ENCODE assay signal across 2 cellular contexts in genomic region chr18:7626175-7626921, GRCh38.
TF ChIP-seq lines count a peak whose summit lies in the region.

No MANE protein-coding gene starts in this region.

TF ChIP-seq in IMR-90, 13 proteins besides CTCF, POLR2A, EP300 and RAD21:
- TF ChIP-seq RFX5 (IDR thresholded peaks at IDR 0.05; ENCODE audit: low read depth, low read length), result no peak
- TF ChIP-seq FOS (IDR thresholded peaks at IDR 0.05; ENCODE audit: low read depth, low read length), result no peak
- TF ChIP-seq RCOR1 (IDR thresholded peaks at IDR 0.05; ENCODE audit: insufficient replicate concordance, low read length), result no peak
- no peak for TF ChIP-seq NFE2L2 (IDR thresholded peaks at IDR 0.05; ENCODE audit: low read depth, low read length)
- TF ChIP-seq, protein P1, sequence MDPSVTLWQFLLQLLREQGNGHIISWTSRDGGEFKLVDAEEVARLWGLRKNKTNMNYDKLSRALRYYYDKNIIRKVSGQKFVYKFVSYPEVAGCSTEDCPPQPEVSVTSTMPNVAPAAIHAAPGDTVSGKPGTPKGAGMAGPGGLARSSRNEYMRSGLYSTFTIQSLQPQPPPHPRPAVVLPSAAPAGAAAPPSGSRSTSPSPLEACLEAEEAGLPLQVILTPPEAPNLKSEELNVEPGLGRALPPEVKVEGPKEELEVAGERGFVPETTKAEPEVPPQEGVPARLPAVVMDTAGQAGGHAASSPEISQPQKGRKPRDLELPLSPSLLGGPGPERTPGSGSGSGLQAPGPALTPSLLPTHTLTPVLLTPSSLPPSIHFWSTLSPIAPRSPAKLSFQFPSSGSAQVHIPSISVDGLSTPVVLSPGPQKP (IDR thresholded peaks at IDR 0.05; ENCODE audit: borderline replicate concordance, low read depth, low read length), result no peak
- TF ChIP-seq, protein P2, sequence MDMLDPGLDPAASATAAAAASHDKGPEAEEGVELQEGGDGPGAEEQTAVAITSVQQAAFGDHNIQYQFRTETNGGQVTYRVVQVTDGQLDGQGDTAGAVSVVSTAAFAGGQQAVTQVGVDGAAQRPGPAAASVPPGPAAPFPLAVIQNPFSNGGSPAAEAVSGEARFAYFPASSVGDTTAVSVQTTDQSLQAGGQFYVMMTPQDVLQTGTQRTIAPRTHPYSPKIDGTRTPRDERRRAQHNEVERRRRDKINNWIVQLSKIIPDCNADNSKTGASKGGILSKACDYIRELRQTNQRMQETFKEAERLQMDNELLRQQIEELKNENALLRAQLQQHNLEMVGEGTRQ (IDR thresholded peaks at IDR 0.05; ENCODE audit: low read depth, low read length), result no peak

TF ChIP-seq in HepG2, 621 proteins besides CTCF, POLR2A, EP300 and RAD21 (continues in another document):
- TF ChIP-seq, protein P3, sequence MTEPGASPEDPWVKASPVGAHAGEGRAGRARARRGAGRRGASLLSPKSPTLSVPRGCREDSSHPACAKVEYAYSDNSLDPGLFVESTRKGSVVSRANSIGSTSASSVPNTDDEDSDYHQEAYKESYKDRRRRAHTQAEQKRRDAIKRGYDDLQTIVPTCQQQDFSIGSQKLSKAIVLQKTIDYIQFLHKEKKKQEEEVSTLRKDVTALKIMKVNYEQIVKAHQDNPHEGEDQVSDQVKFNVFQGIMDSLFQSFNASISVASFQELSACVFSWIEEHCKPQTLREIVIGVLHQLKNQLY (CRISPR knock-in tag; IDR thresholded peaks at IDR 0.05), result no peak
- TF ChIP-seq CBX2 (IDR thresholded peaks at IDR 0.05; ENCODE audit: low read depth, low read length), result no peak
- TF ChIP-seq CBX2 (CRISPR knock-in tag; IDR thresholded peaks at IDR 0.05; ENCODE audit: low read depth), result no peak
- TF ChIP-seq KLF6 (CRISPR knock-in tag; IDR thresholded peaks at IDR 0.05), result 0 out of 2 replicates have a peak, but pooled peaks have one; percentile 34
- no peak for TF ChIP-seq KLF12 (CRISPR knock-in tag; IDR thresholded peaks at IDR 0.05; ENCODE audit: borderline replicate concordance)
- TF ChIP-seq, protein P4, sequence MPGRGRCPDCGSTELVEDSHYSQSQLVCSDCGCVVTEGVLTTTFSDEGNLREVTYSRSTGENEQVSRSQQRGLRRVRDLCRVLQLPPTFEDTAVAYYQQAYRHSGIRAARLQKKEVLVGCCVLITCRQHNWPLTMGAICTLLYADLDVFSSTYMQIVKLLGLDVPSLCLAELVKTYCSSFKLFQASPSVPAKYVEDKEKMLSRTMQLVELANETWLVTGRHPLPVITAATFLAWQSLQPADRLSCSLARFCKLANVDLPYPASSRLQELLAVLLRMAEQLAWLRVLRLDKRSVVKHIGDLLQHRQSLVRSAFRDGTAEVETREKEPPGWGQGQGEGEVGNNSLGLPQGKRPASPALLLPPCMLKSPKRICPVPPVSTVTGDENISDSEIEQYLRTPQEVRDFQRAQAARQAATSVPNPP (CRISPR knock-in tag; IDR thresholded peaks at IDR 0.05), result no peak
- peak; percentile 56 for TF ChIP-seq MED1 (CRISPR knock-in tag; IDR thresholded peaks at IDR 0.05)
- peak; percentile 75; the same call in 1 of the 2 replicates for TF ChIP-seq ZBTB10 (CRISPR knock-in tag; IDR thresholded peaks at IDR 0.05; ENCODE audit: borderline replicate concordance)
- TF ChIP-seq ZMAT3 (CRISPR knock-in tag; conservative IDR thresholded peaks at IDR 0.05), result no peak
- TF ChIP-seq RFXAP (CRISPR knock-in tag; IDR thresholded peaks at IDR 0.05; ENCODE audit: borderline replicate concordance), result no peak
- TF ChIP-seq HNF4A (CRISPR knock-in tag; IDR thresholded peaks at IDR 0.05), result peak; percentile 81
- TF ChIP-seq DNMT3B (CRISPR knock-in tag; conservative IDR thresholded peaks at IDR 0.05), result peak; percentile 32; the same call in 1 of the 2 replicates
- TF ChIP-seq, protein P5, sequence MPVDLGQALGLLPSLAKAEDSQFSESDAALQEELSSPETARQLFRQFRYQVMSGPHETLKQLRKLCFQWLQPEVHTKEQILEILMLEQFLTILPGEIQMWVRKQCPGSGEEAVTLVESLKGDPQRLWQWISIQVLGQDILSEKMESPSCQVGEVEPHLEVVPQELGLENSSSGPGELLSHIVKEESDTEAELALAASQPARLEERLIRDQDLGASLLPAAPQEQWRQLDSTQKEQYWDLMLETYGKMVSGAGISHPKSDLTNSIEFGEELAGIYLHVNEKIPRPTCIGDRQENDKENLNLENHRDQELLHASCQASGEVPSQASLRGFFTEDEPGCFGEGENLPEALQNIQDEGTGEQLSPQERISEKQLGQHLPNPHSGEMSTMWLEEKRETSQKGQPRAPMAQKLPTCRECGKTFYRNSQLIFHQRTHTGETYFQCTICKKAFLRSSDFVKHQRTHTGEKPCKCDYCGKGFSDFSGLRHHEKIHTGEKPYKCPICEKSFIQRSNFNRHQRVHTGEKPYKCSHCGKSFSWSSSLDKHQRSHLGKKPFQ (CRISPR knock-in tag; IDR thresholded peaks at IDR 0.05; ENCODE audit: insufficient replicate concordance), result peak; percentile 46
- peak; percentile 55; the same call in 1 of the 2 replicates for TF ChIP-seq SP4 (CRISPR knock-in tag; IDR thresholded peaks at IDR 0.05)
- no peak for TF ChIP-seq TFDP2 (CRISPR knock-in tag; IDR thresholded peaks at IDR 0.05)
- TF ChIP-seq RCOR2 (CRISPR knock-in tag; IDR thresholded peaks at IDR 0.05), result 0 out of 2 replicates have a peak, but pooled peaks have one; percentile 22
- TF ChIP-seq, protein P6, sequence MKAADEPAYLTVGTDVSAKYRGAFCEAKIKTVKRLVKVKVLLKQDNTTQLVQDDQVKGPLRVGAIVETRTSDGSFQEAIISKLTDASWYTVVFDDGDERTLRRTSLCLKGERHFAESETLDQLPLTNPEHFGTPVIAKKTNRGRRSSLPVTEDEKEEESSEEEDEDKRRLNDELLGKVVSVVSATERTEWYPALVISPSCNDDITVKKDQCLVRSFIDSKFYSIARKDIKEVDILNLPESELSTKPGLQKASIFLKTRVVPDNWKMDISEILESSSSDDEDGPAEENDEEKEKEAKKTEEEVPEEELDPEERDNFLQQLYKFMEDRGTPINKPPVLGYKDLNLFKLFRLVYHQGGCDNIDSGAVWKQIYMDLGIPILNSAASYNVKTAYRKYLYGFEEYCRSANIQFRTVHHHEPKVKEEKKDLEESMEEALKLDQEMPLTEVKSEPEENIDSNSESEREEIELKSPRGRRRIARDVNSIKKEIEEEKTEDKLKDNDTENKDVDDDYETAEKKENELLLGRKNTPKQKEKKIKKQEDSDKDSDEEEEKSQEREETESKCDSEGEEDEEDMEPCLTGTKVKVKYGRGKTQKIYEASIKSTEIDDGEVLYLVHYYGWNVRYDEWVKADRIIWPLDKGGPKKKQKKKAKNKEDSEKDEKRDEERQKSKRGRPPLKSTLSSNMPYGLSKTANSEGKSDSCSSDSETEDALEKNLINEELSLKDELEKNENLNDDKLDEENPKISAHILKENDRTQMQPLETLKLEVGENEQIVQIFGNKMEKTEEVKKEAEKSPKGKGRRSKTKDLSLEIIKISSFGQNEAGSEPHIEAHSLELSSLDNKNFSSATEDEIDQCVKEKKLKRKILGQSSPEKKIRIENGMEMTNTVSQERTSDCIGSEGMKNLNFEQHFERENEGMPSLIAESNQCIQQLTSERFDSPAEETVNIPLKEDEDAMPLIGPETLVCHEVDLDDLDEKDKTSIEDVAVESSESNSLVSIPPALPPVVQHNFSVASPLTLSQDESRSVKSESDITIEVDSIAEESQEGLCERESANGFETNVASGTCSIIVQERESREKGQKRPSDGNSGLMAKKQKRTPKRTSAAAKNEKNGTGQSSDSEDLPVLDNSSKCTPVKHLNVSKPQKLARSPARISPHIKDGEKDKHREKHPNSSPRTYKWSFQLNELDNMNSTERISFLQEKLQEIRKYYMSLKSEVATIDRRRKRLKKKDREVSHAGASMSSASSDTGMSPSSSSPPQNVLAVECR (CRISPR knock-in tag; IDR thresholded peaks at IDR 0.05; ENCODE audit: borderline replicate concordance), result peak; percentile 47; the same call in 1 of the 2 replicates
- no peak for TF ChIP-seq ETV6 (CRISPR knock-in tag; conservative IDR thresholded peaks at IDR 0.05)
- peak; percentile 71; the same call in 1 of the 2 replicates for TF ChIP-seq POGZ (CRISPR knock-in tag; IDR thresholded peaks at IDR 0.05)
- peak; percentile 43; the same call in 1 of the 2 replicates for TF ChIP-seq FOXK1 (CRISPR knock-in tag; IDR thresholded peaks at IDR 0.05; ENCODE audit: borderline replicate concordance, low read depth)
- TF ChIP-seq ZNF180 (CRISPR knock-in tag; IDR thresholded peaks at IDR 0.05; ENCODE audit: borderline replicate concordance, low read depth), result no peak
- no peak for TF ChIP-seq MTA3 (CRISPR knock-in tag; IDR thresholded peaks at IDR 0.05)
- TF ChIP-seq KDM5A (IDR thresholded peaks at IDR 0.05; ENCODE audit: borderline replicate concordance, low read length), result no peak
- TF ChIP-seq TARDBP (CRISPR knock-in tag; IDR thresholded peaks at IDR 0.05), result peak; percentile 50
- TF ChIP-seq IKZF1 (IDR thresholded peaks at IDR 0.05), result no peak
- peak; percentile 88 for TF ChIP-seq NR2F6 (IDR thresholded peaks at IDR 0.05)
- no peak; the same call in none of the 2 replicates for TF ChIP-seq NR2F6 (CRISPR knock-in tag; IDR thresholded peaks at IDR 0.05)
- TF ChIP-seq TCF12 (IDR thresholded peaks at IDR 0.05), result no peak
- TF ChIP-seq TCF12 (CRISPR knock-in tag; IDR thresholded peaks at IDR 0.05), result peak; percentile 51; the same call in 1 of the 2 replicates
- TF ChIP-seq RXRA (CRISPR knock-in tag; IDR thresholded peaks at IDR 0.05), result peak; percentile 66; the same call in 1 of the 2 replicates
- TF ChIP-seq ZNF816 (CRISPR knock-in tag; IDR thresholded peaks at IDR 0.05; ENCODE audit: borderline replicate concordance), result peak; percentile 27; the same call in 1 of the 2 replicates
- 0 out of 2 replicates have a peak, but pooled peaks have one; percentile 50 for TF ChIP-seq HBP1 (CRISPR knock-in tag; IDR thresholded peaks at IDR 0.05; ENCODE audit: low read depth)
- TF ChIP-seq NFE2L2 (IDR thresholded peaks at IDR 0.05; ENCODE audit: low read length), result no peak
- no peak for TF ChIP-seq ZFP41 (CRISPR knock-in tag; IDR thresholded peaks at IDR 0.05; ENCODE audit: borderline replicate concordance)
- TF ChIP-seq, protein P7, sequence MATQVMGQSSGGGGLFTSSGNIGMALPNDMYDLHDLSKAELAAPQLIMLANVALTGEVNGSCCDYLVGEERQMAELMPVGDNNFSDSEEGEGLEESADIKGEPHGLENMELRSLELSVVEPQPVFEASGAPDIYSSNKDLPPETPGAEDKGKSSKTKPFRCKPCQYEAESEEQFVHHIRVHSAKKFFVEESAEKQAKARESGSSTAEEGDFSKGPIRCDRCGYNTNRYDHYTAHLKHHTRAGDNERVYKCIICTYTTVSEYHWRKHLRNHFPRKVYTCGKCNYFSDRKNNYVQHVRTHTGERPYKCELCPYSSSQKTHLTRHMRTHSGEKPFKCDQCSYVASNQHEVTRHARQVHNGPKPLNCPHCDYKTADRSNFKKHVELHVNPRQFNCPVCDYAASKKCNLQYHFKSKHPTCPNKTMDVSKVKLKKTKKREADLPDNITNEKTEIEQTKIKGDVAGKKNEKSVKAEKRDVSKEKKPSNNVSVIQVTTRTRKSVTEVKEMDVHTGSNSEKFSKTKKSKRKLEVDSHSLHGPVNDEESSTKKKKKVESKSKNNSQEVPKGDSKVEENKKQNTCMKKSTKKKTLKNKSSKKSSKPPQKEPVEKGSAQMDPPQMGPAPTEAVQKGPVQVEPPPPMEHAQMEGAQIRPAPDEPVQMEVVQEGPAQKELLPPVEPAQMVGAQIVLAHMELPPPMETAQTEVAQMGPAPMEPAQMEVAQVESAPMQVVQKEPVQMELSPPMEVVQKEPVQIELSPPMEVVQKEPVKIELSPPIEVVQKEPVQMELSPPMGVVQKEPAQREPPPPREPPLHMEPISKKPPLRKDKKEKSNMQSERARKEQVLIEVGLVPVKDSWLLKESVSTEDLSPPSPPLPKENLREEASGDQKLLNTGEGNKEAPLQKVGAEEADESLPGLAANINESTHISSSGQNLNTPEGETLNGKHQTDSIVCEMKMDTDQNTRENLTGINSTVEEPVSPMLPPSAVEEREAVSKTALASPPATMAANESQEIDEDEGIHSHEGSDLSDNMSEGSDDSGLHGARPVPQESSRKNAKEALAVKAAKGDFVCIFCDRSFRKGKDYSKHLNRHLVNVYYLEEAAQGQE (IDR thresholded peaks at IDR 0.05; ENCODE audit: borderline replicate concordance in 1 of 2, low read depth in 1 of 2, low read length in 2 of 2), result peak in 1 of 2 experiments; percentile 56; a peak in 1 of 4 replicates
